Comparison of ENCODE assay signal across 30 cellular contexts in genomic region chr6:136136274-136136673, GRCh38.
"Had no signal": no experiment of that assay in that cellular context is flagged by ENCODE, and none has a peak within 500 bp of the region (broad histone marks: within the 10 kb centered on the region; RNA-seq: fewer than 3 reads in every experiment).

No MANE protein-coding gene starts in this region.

- H3K4me3 ChIP-seq: ovary, psoas muscle, right lobe of liver, sigmoid colon, suprapubic skin, testis, tibial artery, transverse colon, upper lobe of right lung, uterus had no signal

- H3K9me3 Mint-ChIP-seq: natural killer cell treated with Interleukin-12 subunit alpha and Interleukin-12 subunit beta and Interleukin-15 and Interleukin-18, amount 100 ng/mL, for 72 hours; neural crest cell; stimulated activated effector memory CD8-positive, alpha-beta T cell treated with anti-CD3 and anti-CD28 coated beads, Interleukin-12 subunit alpha, Interleukin-12 subunit beta, amount 100 ng/mL, for 72 hours; stimulated activated naive CD8-positive, alpha-beta T cell treated with anti-CD3 and anti-CD28 coated beads, Interleukin-15, Interleukin-2, amounts not matched to agents 100 ng/mL and 50 ng/mL, for 24 hours; type B pancreatic cell had no signal

- H3K9ac ChIP-seq: parathyroid adenoma had no signal

- H3K27me3 Mint-ChIP-seq: progenitor cell of endocrine pancreas; stimulated activated naive B cell treated with anti-CD40 and anti-IgM and Interleukin-4, amounts not matched to agents 10 μg/mL and 1 μg/mL and 100 μg/mL, for 72 hours; stimulated activated naive CD8-positive, alpha-beta T cell treated with anti-CD3 and anti-CD28 coated beads, Interleukin-15, Interleukin-2, amounts not matched to agents 100 ng/mL and 50 ng/mL, for 24 hours; type B pancreatic cell had no signal

- H2AFZ ChIP-seq: parathyroid adenoma had no signal

- H3K27ac Mint-ChIP-seq: naive thymus-derived CD8-positive, alpha-beta T cell; natural killer cell treated with Interleukin-12 subunit alpha and Interleukin-12 subunit beta and Interleukin-15 and Interleukin-18, amount 100 ng/mL, for 72 hours; nephron progenitor cell; stimulated activated effector memory CD8-positive, alpha-beta T cell treated with anti-CD3 and anti-CD28 coated beads, Interleukin-12 subunit alpha, Interleukin-12 subunit beta, amount 100 ng/mL, for 72 hours; stimulated activated naive B cell treated with anti-CD40 and anti-IgM and Interleukin-4, amounts not matched to agents 10 μg/mL and 1 μg/mL and 100 μg/mL, for 72 hours; stimulated activated naive CD8-positive, alpha-beta T cell treated with anti-CD3 and anti-CD28 coated beads, Interleukin-15, Interleukin-2, amounts not matched to agents 100 ng/mL and 50 ng/mL, for 24 hours; type B pancreatic cell had no signal

- H3K4me3 Mint-ChIP-seq: naive thymus-derived CD8-positive, alpha-beta T cell; natural killer cell treated with Interleukin-12 subunit alpha and Interleukin-12 subunit beta and Interleukin-15 and Interleukin-18, amount 100 ng/mL, for 72 hours; nephron progenitor cell; neural crest cell; stimulated activated effector memory CD8-positive, alpha-beta T cell treated with anti-CD3 and anti-CD28 coated beads, Interleukin-12 subunit alpha, Interleukin-12 subunit beta, amount 100 ng/mL, for 72 hours; stimulated activated naive B cell treated with anti-CD40 and anti-IgM and Interleukin-4, amounts not matched to agents 10 μg/mL and 1 μg/mL and 100 μg/mL, for 72 hours; stimulated activated naive CD8-positive, alpha-beta T cell treated with anti-CD3 and anti-CD28 coated beads, Interleukin-15, Interleukin-2, amounts not matched to agents 100 ng/mL and 50 ng/mL, for 24 hours; type B pancreatic cell had no signal

- H3K4me1 Mint-ChIP-seq: naive thymus-derived CD8-positive, alpha-beta T cell; stimulated activated effector memory CD8-positive, alpha-beta T cell treated with anti-CD3 and anti-CD28 coated beads, Interleukin-12 subunit alpha, Interleukin-12 subunit beta, amount 100 ng/mL, for 72 hours had no signal

- H3K9me3 ChIP-seq: ovary, psoas muscle, right lobe of liver, sigmoid colon, suprapubic skin, testis, tibial artery, transverse colon, upper lobe of right lung, uterus had no signal

- H3K36me3 Mint-ChIP-seq: natural killer cell treated with Interleukin-12 subunit alpha and Interleukin-12 subunit beta and Interleukin-15 and Interleukin-18, amount 100 ng/mL, for 72 hours; stimulated activated effector memory CD8-positive, alpha-beta T cell treated with anti-CD3 and anti-CD28 coated beads, Interleukin-12 subunit alpha, Interleukin-12 subunit beta, amount 100 ng/mL, for 72 hours; type B pancreatic cell had no signal

- H3K4me1 ChIP-seq: parathyroid adenoma, psoas muscle, right lobe of liver, sigmoid colon, suprapubic skin, testis, tibial artery, upper lobe of right lung, uterus had no signal

- ATAC-seq: naive thymus-derived CD8-positive, alpha-beta T cell; natural killer cell treated with Interleukin-12 subunit alpha and Interleukin-12 subunit beta and Interleukin-15 and Interleukin-18, amount 100 ng/mL, for 72 hours; psoas muscle; stimulated activated effector memory CD8-positive, alpha-beta T cell treated with anti-CD3 and anti-CD28 coated beads, Interleukin-12 subunit alpha, Interleukin-12 subunit beta, amount 100 ng/mL, for 72 hours; stimulated activated naive B cell treated with anti-CD40 and anti-IgM and Interleukin-4, amounts not matched to agents 10 μg/mL and 1 μg/mL and 100 μg/mL, for 72 hours; upper lobe of right lung had no signal

- H3K36me3 ChIP-seq: ovary, right lobe of liver, sigmoid colon, suprapubic skin, tibial artery, transverse colon, upper lobe of right lung, uterus had no signal

- DNase-seq: naive thymus-derived CD8-positive, alpha-beta T cell; nephron progenitor cell; occipital lobe; ovary; posterior cingulate gyrus; psoas muscle; right cardiac atrium; right lobe of liver; sigmoid colon; small intestine; stimulated activated CD4-positive, alpha-beta T cell treated with anti-CD3 and anti-CD28 coated beads, Interleukin-15, amount 100 ng/mL, for 24 hours; stimulated activated CD4-positive, alpha-beta T cell treated with anti-CD3 and anti-CD28 coated beads, Interleukin-2, amount 100 ng/mL, for 24 hours; stimulated activated CD4-positive, alpha-beta T cell treated with anti-CD3 and anti-CD28 coated beads, Interleukin-2, amount 100 ng/mL, for 48 hours; stimulated activated CD4-positive, alpha-beta T cell treated with anti-CD3 and anti-CD28 coated beads, Interleukin-4, amount 100 ng/mL, for 24 hours; stimulated activated naive B cell treated with anti-CD40 and anti-IgM and Interleukin-4, amounts not matched to agents 10 μg/mL and 1 μg/mL and 100 μg/mL, for 72 hours; stimulated activated naive CD4-positive, alpha-beta T cell treated with Interleukin-2 at 50 U/mL for 16 hours; substantia nigra; testis; tibial artery; transverse colon; upper lobe of right lung; uterus had no signal

- FAIRE-seq: small intestine had no signal

- H3K27me3 ChIP-seq: ovary, right lobe of liver, sigmoid colon, suprapubic skin, testis, tibial artery, transverse colon, upper lobe of right lung, uterus had no signal

- H3K27ac ChIP-seq: parathyroid adenoma, psoas muscle, right lobe of liver, sigmoid colon, suprapubic skin, testis, tibial artery, transverse colon, upper lobe of right lung had no signal
